19 cellular contexts compared by ENCODE assay signal in genomic region chr7:5507026-5507425, GRCh38.
"Had no signal": no experiment of that assay in that cellular context is flagged by ENCODE, and none has a peak within 500 bp of the region (broad histone marks: within the 10 kb centered on the region; RNA-seq: fewer than 3 reads in every experiment).

No MANE protein-coding gene starts in this region.

- H3K27me3 ChIP-seq: hepatocyte, ovary, stomach, upper lobe of left lung had no signal

- H3K4me1 ChIP-seq: lower lobe of right lung, psoas muscle, stomach, upper lobe of left lung had no signal

- H3K9me3 ChIP-seq: lower lobe of right lung, ovary, psoas muscle, stomach, upper lobe of left lung had no signal

- H3K4me3 ChIP-seq: hepatocyte, lower lobe of right lung, ovary, psoas muscle, stomach, upper lobe of left lung had no signal

- H3K27me3 Mint-ChIP-seq: activated CD4-positive, alpha-beta T cell treated with anti-CD3 and anti-CD28 coated beads, Interleukin-2, amount 10 ng/mL, durations not matched to agents 7 days and 5 days; activated naive CD8-positive, alpha-beta T cell treated with anti-CD3 and anti-CD28 coated beads, Interleukin-2, amount 50 U/mL, for 24 hours; activated T-cell treated with anti-CD3 and anti-CD28 coated beads, Interleukin-2, amount 50 U/mL, for 24 hours had no signal

- H2AFZ ChIP-seq: hepatocyte had no signal

- H3K36me3 ChIP-seq: ovary had no signal

- H3K27ac Mint-ChIP-seq: activated CD4-positive, alpha-beta T cell treated with anti-CD3 and anti-CD28 coated beads, Interleukin-2, amount 10 ng/mL, durations not matched to agents 7 days and 5 days; activated CD8-positive, alpha-beta T cell treated with anti-CD3 and anti-CD28 coated beads, Interleukin-2, amount 10 ng/mL, durations not matched to agents 7 days and 5 days; activated naive CD8-positive, alpha-beta T cell treated with anti-CD3 and anti-CD28 coated beads, Interleukin-2, amount 50 U/mL, for 24 hours; activated T-cell treated with anti-CD3 and anti-CD28 coated beads, Interleukin-2, amount 50 U/mL, for 24 hours; activated T-helper 2 cell treated with anti-CD3 and anti-CD28 coated beads, Interferon-gamma antibody, Interleukin-2, Interleukin-4, amounts not matched to agents 10 μg/mL and 5 μg/mL and 100 μg/mL, durations not matched to agents 14 hours and 24 hours and 36 hours; T-helper 1 cell treated with Interleukin-12 subunit alpha and Interleukin-12 subunit beta and Interleukin-4 antibody, amounts not matched to agents 30 μg/mL and 1 μg/mL, for 36 hours had no signal

- H3K4me3 Mint-ChIP-seq: activated CD4-positive, alpha-beta T cell treated with anti-CD3 and anti-CD28 coated beads, Interleukin-2, amount 10 ng/mL, durations not matched to agents 7 days and 5 days; activated CD8-positive, alpha-beta T cell treated with anti-CD3 and anti-CD28 coated beads, Interleukin-2, amount 10 ng/mL, durations not matched to agents 7 days and 5 days; activated naive CD8-positive, alpha-beta T cell treated with anti-CD3 and anti-CD28 coated beads, Interleukin-2, amount 50 U/mL, for 24 hours; activated T-cell treated with anti-CD3 and anti-CD28 coated beads, Interleukin-2, amount 50 U/mL, for 24 hours; neural crest cell; T-helper 1 cell treated with Interleukin-12 subunit alpha and Interleukin-12 subunit beta and Interleukin-4 antibody, amounts not matched to agents 30 μg/mL and 1 μg/mL, for 36 hours had no signal

- H3K27ac ChIP-seq: hepatocyte, lower lobe of right lung, ovary, psoas muscle, stomach, upper lobe of left lung had no signal

- H3K4me2 ChIP-seq: hepatocyte had no signal

- H3K9me3 Mint-ChIP-seq: activated CD4-positive, alpha-beta T cell treated with anti-CD3 and anti-CD28 coated beads, Interleukin-2, amount 10 ng/mL, durations not matched to agents 7 days and 5 days; activated naive CD8-positive, alpha-beta T cell treated with anti-CD3 and anti-CD28 coated beads, Interleukin-2, amount 50 U/mL, for 24 hours; activated T-cell treated with anti-CD3 and anti-CD28 coated beads, Interleukin-2, amount 50 U/mL, for 24 hours; activated T-helper 2 cell treated with anti-CD3 and anti-CD28 coated beads, Interferon-gamma antibody, Interleukin-2, Interleukin-4, amounts not matched to agents 10 μg/mL and 5 μg/mL and 100 μg/mL, durations not matched to agents 14 hours and 24 hours and 36 hours; neural crest cell; T-helper 1 cell treated with Interleukin-12 subunit alpha and Interleukin-12 subunit beta and Interleukin-4 antibody, amounts not matched to agents 30 μg/mL and 1 μg/mL, for 36 hours had no signal

- DNase-seq: activated CD4-positive, alpha-beta T cell treated with anti-CD3 and anti-CD28 coated beads, Interleukin-2, amount 10 ng/mL, durations not matched to agents 7 days and 5 days; activated CD8-positive, alpha-beta T cell treated with anti-CD3 and anti-CD28 coated beads, Interleukin-2, amount 10 ng/mL, durations not matched to agents 7 days and 5 days; activated naive CD4-positive, alpha-beta T cell treated with Interleukin-2 at 50 U/mL for 16 hours; activated naive CD8-positive, alpha-beta T cell treated with anti-CD3 and anti-CD28 coated beads, Interleukin-2, amount 50 U/mL, for 24 hours; activated T-cell treated with anti-CD3 and anti-CD28 coated beads, Interleukin-2, amount 50 U/mL, for 24 hours; aorta; foreskin fibroblast; lower lobe of right lung; midbrain; ovary; psoas muscle; right cardiac atrium; stimulated activated CD4-positive, alpha-beta T cell treated with anti-CD3 and anti-CD28 coated beads, Interleukin-2, amount 100 ng/mL, for 24 hours; stomach; upper lobe of left lung had no signal
